26 cellular contexts compared by ENCODE assay signal in genomic region chr6:161269310-161269709, GRCh38. TPM values are rescaled to one million over a fixed set of nuclear protein-coding genes. Genes with fewer than 3 reads are reported as not detected.
DNase-seq lines count a peak whose midpoint lies in the region; ATAC-seq and TF ChIP-seq lines count a peak whose summit lies in the region.
"Had no signal": no experiment of that assay in that cellular context is flagged by ENCODE, and none has a peak within 500 bp of the region (broad histone marks: within the 10 kb centered on the region; RNA-seq: fewer than 3 reads in every experiment).

No MANE protein-coding gene starts in this region.

- peaks cover 2% of the 10 kb centered on the region for H3K27me3 Mint-ChIP-seq in GM23338 (ENCODE audit: insufficient read depth, low read depth, poor library complexity)

- TF ChIP-seq CTCF in GM23338 (conservative IDR thresholded peaks at IDR 0.05; ENCODE audit: low read depth in 2 of 2): no peak; a peak in 1 of 4 replicates
- no peak for TF ChIP-seq CTCF in dorsolateral prefrontal cortex (IDR thresholded peaks at IDR 0.05 in 54 of 56, conservative IDR thresholded peaks at IDR 0.05 in 2 of 56; ENCODE audit: low read depth in 1 of 56, partially characterized antibody in 56 of 56)
- no peak for TF ChIP-seq CTCF in smooth muscle cell (IDR thresholded peaks at IDR 0.05; ENCODE audit: borderline replicate concordance, insufficient read depth, poor library complexity, severe bottlenecking)
- TF ChIP-seq CTCF in ascending aorta (IDR thresholded peaks at IDR 0.05): no peak

- H3K9me3 Mint-ChIP-seq in GM23338: no peaks in the 10 kb centered on the region
- H3K9me3 Mint-ChIP-seq: CD8-positive, alpha-beta T cell had no signal

- H3K36me3 ChIP-seq in GM23338 (ENCODE audit: insufficient read depth) (no peaks in the 10 kb centered on the region), smooth muscle cell (ENCODE audit: low read depth) (no peaks in the 10 kb centered on the region), ascending aorta (no peaks in the 10 kb centered on the region)

- H3K4me3 ChIP-seq in GM23338: no peak overlapping the region
- H3K4me3 ChIP-seq in dorsolateral prefrontal cortex: peak overlapping the region in 1 of 59 donors; percentile 11
- no peak overlapping the region for H3K4me3 ChIP-seq in smooth muscle cell
- H3K4me3 ChIP-seq in ascending aorta: no peak overlapping the region
- H3K4me3 ChIP-seq: GM12878 had no signal

- H3K27ac Mint-ChIP-seq in GM23338: no peak overlapping the region
- H3K27ac Mint-ChIP-seq: CD8-positive, alpha-beta T cell; IgD-negative memory B cell had no signal

- H3K27me3 ChIP-seq in GM23338 (ENCODE audit: insufficient read depth) (no peaks in the 10 kb centered on the region), dorsolateral prefrontal cortex (no peaks in the 10 kb centered on the region), smooth muscle cell (ENCODE audit: low read depth) (no peaks in the 10 kb centered on the region), ascending aorta (no peaks in the 10 kb centered on the region)

- no peaks in the 10 kb centered on the region for H3K9me2 ChIP-seq in GM23338 (ENCODE audit: insufficient read depth)

- H3K27ac ChIP-seq in GM23338 (ENCODE audit: low read depth) (no peak overlapping the region), dorsolateral prefrontal cortex (peak overlapping the region in 37 of 59 donors; percentile 0 to 93 (median 57)), smooth muscle cell (ENCODE audit: low read depth) (no peak overlapping the region), ascending aorta (no peak overlapping the region)
- H3K27ac ChIP-seq: C4-2B, HL-60, RWPE1 had no signal

- intact Hi-C loops in dorsolateral prefrontal cortex (cut with DNase I) (no loop called here), ascending aorta (cut with DNase I) (no loop called here)

- H4K20me1 ChIP-seq in GM23338 (replicated peaks; ENCODE audit: insufficient read depth) (peaks cover 24% of the 10 kb centered on the region), smooth muscle cell (ENCODE audit: low read depth) (peaks cover 87% of the 10 kb centered on the region)

- ATAC-seq in GM23338: no peak; the same call in 2 of the 3 replicates
- no peak for ATAC-seq in GM19023 (IDR thresholded peaks at IDR 0.05; ENCODE audit: unreplicated experiment)
- ATAC-seq: CD8-positive, alpha-beta T cell; GM12878; HCT116; Panc1 had no signal

- H2AFZ ChIP-seq in GM23338: no peak overlapping the region
- H2AFZ ChIP-seq in smooth muscle cell (ENCODE audit: low read depth): no peak overlapping the region

- no peaks in the 10 kb centered on the region for H3F3A ChIP-seq in GM23338 (replicated peaks; ENCODE audit: low read depth)
- peaks cover 20% of the 10 kb centered on the region for H3F3A ChIP-seq in smooth muscle cell (ENCODE audit: low read depth)

- no peak for DNase-seq in GM23338 (ENCODE audit: low spot score)
- peak; percentile 37 for DNase-seq in NCI-H748 treated with DMSO at 0.1 percent for 48 hours (lab: John Stamatoyannopoulos, UW)
- no peak for DNase-seq in dorsolateral prefrontal cortex
- no peak for DNase-seq in smooth muscle cell (lab: John Stamatoyannopoulos, UW; ENCODE audit: unreplicated experiment)
- no peak for DNase-seq in stimulated activated CD4-positive, alpha-beta T cell treated with anti-CD3 and anti-CD28 coated beads, Interleukin-4, amount 100 ng/mL, for 1 hour
- no peak for DNase-seq in effector CD4-positive, alpha-beta T cell
- DNase-seq in ascending aorta (ENCODE audit: low spot score in 2 of 2): no peak
- DNase-seq: CD8-positive, alpha-beta T cell; DMS 273 treated with DMSO at 0.1 percent for 48 hours; DMS79; EL; GDM1; NCI-H1092; NCI-H1417 treated with DMSO at 0.1 percent for 48 hours; NCI-H1694 treated with DMSO at 0.1 percent for 48 hours; NCI-H2081; NCI-H524 treated with DMSO at 0.1 percent for 48 hours; SHP77 had no signal

- no peak overlapping the region for H3K9ac ChIP-seq in smooth muscle cell (ENCODE audit: low read depth)

- H3K4me3 Mint-ChIP-seq in GM23338: no peak overlapping the region
- H3K4me3 Mint-ChIP-seq: CD8-positive, alpha-beta T cell; IgD-negative memory B cell had no signal

- H3K4me1 ChIP-seq in GM23338 (ENCODE audit: insufficient read depth) (peaks cover 27% of the 10 kb centered on the region), smooth muscle cell (ENCODE audit: low read depth) (peaks cover 40% of the 10 kb centered on the region), ascending aorta (peaks cover 0 to 4% of the 10 kb centered on the region in 2 donors)

- H3K4me2 ChIP-seq in GM23338: peak overlapping the region; percentile 21; the same call in 1 of the 2 replicates
- H3K4me2 ChIP-seq in smooth muscle cell: peak overlapping the region; percentile 93

- H3K36me3 Mint-ChIP-seq in GM23338 (ENCODE audit: low read depth): peaks cover 19% of the 10 kb centered on the region
- H3K36me3 Mint-ChIP-seq: CD8-positive, alpha-beta T cell; IgD-negative memory B cell had no signal

- H3K9me3 ChIP-seq in smooth muscle cell (replicated peaks; ENCODE audit: low read depth): no peaks in the 10 kb centered on the region
- no peaks in the 10 kb centered on the region for H3K9me3 ChIP-seq in ascending aorta

- H3K4me1 Mint-ChIP-seq in GM23338: peaks cover 49% of the 10 kb centered on the region

- 86% methylated on average over 6 of the region's 6 CpGs for WGBS in smooth muscle cell (ENCODE audit: low lambda C conversion rate)

- H3K79me2 ChIP-seq in GM23338 (replicated peaks; ENCODE audit: insufficient read depth) (peaks cover 83% of the 10 kb centered on the region), smooth muscle cell (ENCODE audit: low read depth) (peaks cover 88% of the 10 kb centered on the region)

TF ChIP-seq in GM23338, 12 proteins besides CTCF, POLR2A, EP300 and RAD21 (continues in another document):
- TF ChIP-seq, protein P1, sequence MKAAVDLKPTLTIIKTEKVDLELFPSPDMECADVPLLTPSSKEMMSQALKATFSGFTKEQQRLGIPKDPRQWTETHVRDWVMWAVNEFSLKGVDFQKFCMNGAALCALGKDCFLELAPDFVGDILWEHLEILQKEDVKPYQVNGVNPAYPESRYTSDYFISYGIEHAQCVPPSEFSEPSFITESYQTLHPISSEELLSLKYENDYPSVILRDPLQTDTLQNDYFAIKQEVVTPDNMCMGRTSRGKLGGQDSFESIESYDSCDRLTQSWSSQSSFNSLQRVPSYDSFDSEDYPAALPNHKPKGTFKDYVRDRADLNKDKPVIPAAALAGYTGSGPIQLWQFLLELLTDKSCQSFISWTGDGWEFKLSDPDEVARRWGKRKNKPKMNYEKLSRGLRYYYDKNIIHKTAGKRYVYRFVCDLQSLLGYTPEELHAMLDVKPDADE (IDR thresholded peaks at IDR 0.05): no peak
- no peak for TF ChIP-seq NANOG (IDR thresholded peaks at IDR 0.05; ENCODE audit: borderline replicate concordance)
- TF ChIP-seq ZNF331 (CRISPR knock-in tag; IDR thresholded peaks at IDR 0.05; ENCODE audit: low read depth): no peak
- no peak for TF ChIP-seq POLR2AphosphoS5 (IDR thresholded peaks at IDR 0.05; ENCODE audit: low read depth)
- no peak for TF ChIP-seq STAT1 (IDR thresholded peaks at IDR 0.05; ENCODE audit: unreplicated experiment)
- no peak for TF ChIP-seq ZNF114 (CRISPR knock-in tag; IDR thresholded peaks at IDR 0.05)

RNA-seq across cellular contexts. Expression of gene AGPAT4, which starts 4.6 kb away (rescaled TPM):
- total RNA-seq in GM23338 (2014; rRNA removed; shearing (Covaris generic)): 18.3 and 19.3 TPM in 2 replicates
- polyA plus RNA-seq in GM23338 (2016; fragmentation: Nextera tagmentation; extraction: Ambion mirVana) (7.0 and 8.9 TPM in 2 replicates), smooth muscle cell (41.5 and 51.4 TPM in 2 replicates)
- total RNA-seq in dorsolateral prefrontal cortex (100 to 1,000 TPM in 5 of 120 experiments, 10 to 100 TPM in 115; 34.6 to 138 (median 62.5) TPM), smooth muscle cell (49.3 and 51.8 TPM in 2 replicates), ascending aorta (6.8 TPM)

Comparison
In these comparisons a context has a peak if more than half of its experiments do, and no peak if none do; other contexts are left out.
1. H3K27ac ChIP-seq: peak in dorsolateral prefrontal cortex (37 of 59); none in GM23338 (single experiment), smooth muscle cell (single experiment) and ascending aorta (0 of 2).